27 cellular contexts compared by ENCODE assay signal in genomic region chr20:54681869-54682268, GRCh38.
"Had no signal": no experiment of that assay in that cellular context is flagged by ENCODE, and none has a peak within 500 bp of the region (broad histone marks: within the 10 kb centered on the region; RNA-seq: fewer than 3 reads in every experiment).

No MANE protein-coding gene starts in this region.

- H3K9me3 Mint-ChIP-seq: activated naive CD4-positive, alpha-beta T cell treated with anti-CD3 and anti-CD28 coated beads, Interleukin-2, amount 50 U/mL, for 24 hours; activated naive CD8-positive, alpha-beta T cell treated with anti-CD3 and anti-CD28 coated beads, Interleukin-2, amount 10 ng/mL, durations not matched to agents 7 days and 5 days; activated T-cell treated with anti-CD3 and anti-CD28 coated beads, Interleukin-2, amount 50 U/mL, for 24 hours; activated T-helper 2 cell treated with anti-CD3 and anti-CD28 coated beads, Interferon-gamma antibody, Interleukin-2, Interleukin-4, amounts not matched to agents 10 μg/mL and 5 μg/mL and 100 μg/mL, durations not matched to agents 14 hours and 24 hours and 36 hours had no signal

- H3K4me1 ChIP-seq: ascending aorta, breast epithelium had no signal

- H3K36me3 Mint-ChIP-seq: activated naive CD4-positive, alpha-beta T cell treated with anti-CD3 and anti-CD28 coated beads, Interleukin-2, amount 50 U/mL, for 24 hours; activated naive CD8-positive, alpha-beta T cell treated with anti-CD3 and anti-CD28 coated beads, Interleukin-2, amount 10 ng/mL, durations not matched to agents 7 days and 5 days had no signal

- H3K27ac Mint-ChIP-seq: activated CD8-positive, alpha-beta T cell treated with anti-CD3 and anti-CD28 coated beads, Interleukin-2, amount 10 ng/mL, durations not matched to agents 7 days and 5 days; activated naive CD4-positive, alpha-beta T cell treated with anti-CD3 and anti-CD28 coated beads, Interleukin-2, amount 50 U/mL, for 24 hours; activated naive CD8-positive, alpha-beta T cell treated with anti-CD3 and anti-CD28 coated beads, Interleukin-2, amount 10 ng/mL, durations not matched to agents 7 days and 5 days; activated T-cell treated with anti-CD3 and anti-CD28 coated beads, Interleukin-2, amount 50 U/mL, for 24 hours; activated T-helper 2 cell treated with anti-CD3 and anti-CD28 coated beads, Interferon-gamma antibody, Interleukin-2, Interleukin-4, amounts not matched to agents 10 μg/mL and 5 μg/mL and 100 μg/mL, durations not matched to agents 14 hours and 24 hours and 36 hours had no signal

- H3K36me3 ChIP-seq: ascending aorta, breast epithelium, SJCRH30, WERI-Rb-1 had no signal

- H3K27ac ChIP-seq: ascending aorta, breast epithelium, SJCRH30, SK-N-MC, WERI-Rb-1 had no signal

- H3K4me3 Mint-ChIP-seq: activated CD8-positive, alpha-beta T cell treated with anti-CD3 and anti-CD28 coated beads, Interleukin-2, amount 10 ng/mL, durations not matched to agents 7 days and 5 days; activated naive CD4-positive, alpha-beta T cell treated with anti-CD3 and anti-CD28 coated beads, Interleukin-2, amount 50 U/mL, for 24 hours; activated naive CD8-positive, alpha-beta T cell treated with anti-CD3 and anti-CD28 coated beads, Interleukin-2, amount 10 ng/mL, durations not matched to agents 7 days and 5 days; activated T-cell treated with anti-CD3 and anti-CD28 coated beads, Interleukin-2, amount 50 U/mL, for 24 hours had no signal

- H3K9me3 ChIP-seq: ascending aorta, breast epithelium, SJCRH30 had no signal

- H3K4me1 Mint-ChIP-seq: activated naive CD4-positive, alpha-beta T cell treated with anti-CD3 and anti-CD28 coated beads, Interleukin-2, amount 50 U/mL, for 24 hours; activated naive CD8-positive, alpha-beta T cell treated with anti-CD3 and anti-CD28 coated beads, Interleukin-2, amount 10 ng/mL, durations not matched to agents 7 days and 5 days had no signal

- H3K27me3 ChIP-seq: ascending aorta had no signal

- DNase-seq: activated CD4-positive, alpha-beta T cell treated with anti-CD3 and anti-CD28 coated beads for 1 hour; activated CD4-positive, alpha-beta T cell treated with anti-CD3 and anti-CD28 coated beads for 48 hours; activated CD4-positive, CD25-positive, alpha-beta regulatory T cell; activated CD8-positive, alpha-beta T cell treated with anti-CD3 and anti-CD28 coated beads, Interleukin-2, amount 10 ng/mL, durations not matched to agents 7 days and 5 days; activated gamma-delta T cell; activated naive CD4-positive, alpha-beta T cell treated with Interleukin-2 at 50 U/mL for 16 hours; activated naive CD8-positive, alpha-beta T cell treated with anti-CD3 and anti-CD28 coated beads, Interleukin-2, amount 10 ng/mL, durations not matched to agents 7 days and 5 days; activated T-cell treated with anti-CD3 and anti-CD28 coated beads, Interleukin-2, amount 50 U/mL, for 24 hours; amygdala; Karpas-422; KBM-7; NCI-H1105; NCI-H1417 treated with DMSO at 0.1 percent for 48 hours; NCI-H187 treated with DMSO at 0.1 percent for 48 hours; NCI-H2081 treated with DMSO at 0.1 percent for 48 hours; NCI-H345; NCI-H524 treated with DMSO at 0.1 percent for 48 hours; SHP77; SJCRH30; T1000; WERI-Rb-1 had no signal

- H3K4me3 ChIP-seq: ascending aorta, breast epithelium, SJCRH30, SK-N-MC had no signal

- ATAC-seq: activated CD8-positive, alpha-beta T cell treated with anti-CD3 and anti-CD28 coated beads, Interleukin-2, amount 10 ng/mL, durations not matched to agents 7 days and 5 days; Panc1 had no signal
